1 cellular context compared by ENCODE assay signal in the genomic region with DNA sequence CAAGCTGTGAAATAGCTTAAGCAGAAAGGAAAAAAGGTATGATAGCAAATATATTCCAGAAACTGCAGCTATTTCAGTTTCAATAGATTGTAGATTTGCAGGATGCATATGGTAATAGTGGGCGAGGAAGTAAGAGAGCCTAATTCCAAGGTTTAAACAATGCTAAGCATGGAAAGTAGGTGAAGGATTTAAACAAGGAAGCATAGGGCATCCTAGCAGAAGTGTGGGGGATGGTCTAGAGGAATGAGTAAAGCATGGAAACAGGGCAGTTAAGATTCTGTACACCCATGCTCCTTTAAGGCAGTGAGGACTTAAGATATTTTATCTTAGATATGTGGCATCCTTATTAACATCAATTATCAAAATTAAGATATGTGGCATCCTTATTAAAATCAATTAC.
TF ChIP-seq lines count a peak whose summit lies in the region.

No MANE protein-coding gene starts in this region.

TF ChIP-seq in H1, 55 proteins besides CTCF, POLR2A, EP300 and RAD21 (continued from another document):
- TF ChIP-seq CHD7 (IDR thresholded peaks at IDR 0.05; ENCODE audit: insufficient replicate concordance, low read length) (no peak), CHD1 (IDR thresholded peaks at IDR 0.05; ENCODE audit: low read depth, low read length) (no peak)
